18 cellular contexts compared by ENCODE assay signal in the genomic region with DNA sequence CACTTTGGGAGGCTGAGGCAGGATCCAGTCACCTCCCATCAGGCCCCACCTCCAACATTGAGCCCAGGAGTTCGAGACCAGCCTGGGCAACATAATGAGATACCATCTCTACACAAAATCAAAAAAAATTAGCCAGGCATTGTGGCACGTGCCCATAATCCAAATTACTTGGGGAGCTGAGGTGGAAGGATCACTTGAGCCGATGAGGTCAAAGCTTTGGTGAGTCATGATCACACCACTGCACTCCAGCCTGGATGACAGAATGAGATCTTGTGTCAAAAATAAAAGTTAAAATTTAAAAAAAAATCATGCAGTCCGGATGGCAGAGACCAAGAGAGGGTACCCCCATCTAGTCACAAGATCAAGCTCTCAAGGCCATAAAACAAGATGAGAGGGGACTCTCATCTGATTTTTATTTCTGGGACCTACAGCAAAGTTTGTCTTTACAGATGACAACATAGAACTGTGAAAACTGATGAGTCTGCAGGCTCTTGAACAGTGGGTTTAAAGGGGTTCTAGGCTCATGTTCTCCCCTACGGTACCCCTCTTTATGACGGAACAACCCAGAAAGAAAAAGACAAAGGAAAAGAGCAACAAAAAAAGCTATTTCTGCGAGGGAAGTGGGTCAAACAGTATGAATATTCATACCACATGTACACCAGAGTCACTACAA. TPM values are rescaled to one million over a fixed set of nuclear protein-coding genes. Genes with fewer than 3 reads are reported as not detected.
DNase-seq lines count a peak whose midpoint lies in the region; ATAC-seq and TF ChIP-seq lines count a peak whose summit lies in the region.
"Had no signal": no experiment of that assay in that cellular context is flagged by ENCODE, and none has a peak within 500 bp of the region (broad histone marks: within the 10 kb centered on the region; RNA-seq: fewer than 3 reads in every experiment).

No MANE protein-coding gene starts in this region.

- TF ChIP-seq CTCF in choroid plexus epithelial cell (conservative IDR thresholded peaks at IDR 0.05; ENCODE audit: low read depth, low read length): no peak

- no peaks in the 10 kb centered on the region for H3K79me1 ChIP-seq in mesendoderm (ENCODE audit: low read length)

- H3K18ac ChIP-seq in mesendoderm (ENCODE audit: low read length): peak overlapping the region; percentile 78

- peak overlapping the region; percentile 93 for H3K4ac ChIP-seq in mesendoderm (ENCODE audit: low read depth, low read length)

- H2BK5ac ChIP-seq in mesendoderm (ENCODE audit: low read length): peak overlapping the region; percentile 99

- peak overlapping the region; percentile 78 for H3K56ac ChIP-seq in mesendoderm (ENCODE audit: low read length)

- peak; percentile 46 for DNase-seq in Daoy (ENCODE audit: low read depth)
- peak; percentile 25 for DNase-seq in MV-4-11 (lab: John Stamatoyannopoulos, UW)
- peak; percentile 38 for DNase-seq in choroid plexus epithelial cell (ENCODE audit: low read depth)
- no peak for DNase-seq in mesendoderm
- DNase-seq in T-helper 1 cell: no peak
- no peak for DNase-seq in central memory CD4-positive, alpha-beta T cell
- DNase-seq: activated CD4-positive, alpha-beta memory T cell treated with anti-CD3 and anti-CD28 coated beads for 36 hours; activated T-cell treated with anti-CD3 and anti-CD28 coated beads, Interleukin-2, amount 50 U/mL, for 1 hour; effector CD4-positive, alpha-beta T cell; KBM-7; NCI-H1092 treated with DMSO at 0.1 percent for 48 hours; NCI-H774; stimulated activated CD4-positive, alpha-beta T cell treated with anti-CD3 and anti-CD28 coated beads, Interleukin-2, amount 100 ng/mL, for 48 hours had no signal

- H2BK120ac ChIP-seq in mesendoderm (ENCODE audit: low read depth, low read length): peak overlapping the region; percentile 98

- H3K79me2 ChIP-seq in mesendoderm (ENCODE audit: control insufficient read depth, insufficient read depth, low read length): no peaks in the 10 kb centered on the region

- no peak overlapping the region for H3K4me3 ChIP-seq in choroid plexus epithelial cell (ENCODE audit: low read depth, low read length)
- no peak overlapping the region for H3K4me3 ChIP-seq in mesendoderm (ENCODE audit: low read length)
- H3K4me3 ChIP-seq: PC-9 had no signal

- peak overlapping the region; percentile 22 for H3K9ac ChIP-seq in mesendoderm (ENCODE audit: low read length)

- no peak overlapping the region for H3K23ac ChIP-seq in mesendoderm (ENCODE audit: low read length)

- H3K27me3 ChIP-seq in mesendoderm (ENCODE audit: insufficient read depth, low read length, poor library complexity): no peaks in the 10 kb centered on the region

- peak overlapping the region; percentile 72 for H4K5ac ChIP-seq in mesendoderm (ENCODE audit: low read length)

- H2BK15ac ChIP-seq in mesendoderm (replicated peaks; ENCODE audit: low read depth): peak overlapping the region; percentile 94

- ATAC-seq in HG02973 (IDR thresholded peaks at IDR 0.05; ENCODE audit: unreplicated experiment) (no peak), GM18519 (IDR thresholded peaks at IDR 0.05; ENCODE audit: low FRiP score, unreplicated experiment) (no peak)

- no peaks in the 10 kb centered on the region for H3K36me3 ChIP-seq in mesendoderm (ENCODE audit: control insufficient read depth, insufficient read depth, low read length)

- WGBS in mesendoderm (ENCODE audit: extremely low coverage, insufficient coverage, low lambda C conversion rate): no CpG with 5 or more reads among the region's 7 CpGs

- H2AK5ac ChIP-seq in mesendoderm (ENCODE audit: low read length): no peak overlapping the region

- H3K27ac ChIP-seq in mesendoderm (ENCODE audit: low read depth, low read length): peak overlapping the region; percentile 79

- H3K4me1 ChIP-seq in mesendoderm (ENCODE audit: control insufficient read depth, low read depth, low read length): peaks cover 3% of the 10 kb centered on the region

- peak overlapping the region; percentile 66 for H4K8ac ChIP-seq in mesendoderm (ENCODE audit: low read depth, low read length)

- no peak overlapping the region for H3K4me2 ChIP-seq in mesendoderm (ENCODE audit: low read length)

RNA-seq across cellular contexts. Expression of gene CREB3L2, which starts 28.9 kb away (rescaled TPM):
- total RNA-seq in Daoy (2014; rRNA removed; shearing (Covaris generic)): 9.0 and 9.1 TPM in 2 replicates
- polyA plus RNA-seq in mesendoderm (2013, experiment 1 of 2): 32.4 TPM
- 30.3 TPM for polyA plus RNA-seq in mesendoderm (2013, experiment 2 of 2)

RNA-seq across cellular contexts. Expression of gene AKR1D1, which starts 45.4 kb away (rescaled TPM):
- total RNA-seq in Daoy (2014; rRNA removed; shearing (Covaris generic)): not detected in 2 replicates
- polyA plus RNA-seq in mesendoderm (2013, experiment 1 of 2): 0.25 TPM
- 0.25 TPM for polyA plus RNA-seq in mesendoderm (2013, experiment 2 of 2)
- total RNA-seq: activated CD4-positive, alpha-beta memory T cell treated with anti-CD3 and anti-CD28 coated beads for 36 hours; cardiac septum; osteocyte; PC-9 had no signal

Comparison
In these comparisons a context has a peak if more than half of its experiments do, and no peak if none do; other contexts are left out.
1. DNase-seq: peak in Daoy (single experiment), MV-4-11 (single experiment) and choroid plexus epithelial cell (single experiment); none in mesendoderm (single experiment), T-helper 1 cell (0 of 5) and central memory CD4-positive, alpha-beta T cell (single experiment).